In the genomic region with DNA sequence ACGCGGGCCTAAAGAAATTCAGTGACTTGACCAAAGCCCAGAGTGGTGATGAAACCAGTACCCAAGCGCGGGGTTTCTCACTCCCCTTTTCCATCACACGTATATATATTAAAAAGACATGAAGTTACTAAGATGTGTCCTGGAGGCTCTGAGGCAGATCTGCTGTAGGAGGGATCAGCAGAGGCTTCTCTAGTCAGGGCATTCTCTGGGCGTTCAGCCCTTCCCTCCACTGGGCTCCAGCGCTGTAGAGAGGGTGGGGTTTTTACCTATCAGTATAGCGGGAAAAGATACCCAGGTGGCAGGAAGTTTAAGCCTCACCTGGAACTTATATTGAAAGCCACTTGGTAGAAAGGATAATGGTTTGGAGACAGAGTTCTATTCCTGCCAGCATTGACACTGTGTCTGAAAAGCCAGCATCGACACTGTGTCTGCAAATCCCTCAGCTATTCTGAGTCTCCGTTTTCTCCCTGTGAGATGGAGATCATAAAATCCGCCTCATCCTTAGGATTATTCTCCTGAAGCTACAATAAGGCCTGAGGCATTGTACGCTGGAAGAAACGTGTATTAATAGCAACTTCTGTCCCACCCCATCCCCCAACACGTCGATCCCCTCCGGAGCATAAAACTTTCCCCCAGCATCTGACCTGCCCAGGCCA, we compare ENCODE assay signal across 8 cellular contexts. TPM values are rescaled to one million over a fixed set of nuclear protein-coding genes. Genes with fewer than 3 reads are reported as not detected.
DNase-seq lines count a peak whose midpoint lies in the region; TF ChIP-seq lines count a peak whose summit lies in the region.

No MANE protein-coding gene starts in this region.

- peaks cover 17% of the 10 kb centered on the region for H3K4me1 ChIP-seq in effector memory CD4-positive, alpha-beta T cell (ENCODE audit: control insufficient read depth, insufficient read depth, low read length, poor library complexity, severe bottlenecking)
- H3K4me1 ChIP-seq in PC-9 (replicated peaks; ENCODE audit: insufficient read depth): no peaks in the 10 kb centered on the region

- H3F3A ChIP-seq in neural cell (ENCODE audit: insufficient read depth, low read length, poor library complexity, severe bottlenecking) (no peaks in the 10 kb centered on the region), PC-9 (ENCODE audit: insufficient read depth, low read depth) (peaks cover 3% of the 10 kb centered on the region; the same call in 1 of the 2 replicates)

- no peaks in the 10 kb centered on the region for H3K9me3 ChIP-seq in effector memory CD4-positive, alpha-beta T cell (ENCODE audit: control insufficient read depth, low read length)
- no peaks in the 10 kb centered on the region for H3K9me3 ChIP-seq in neural cell (ENCODE audit: low read length)
- no peaks in the 10 kb centered on the region for H3K9me3 ChIP-seq in PC-9 (ENCODE audit: insufficient read depth, low read depth)

- no peak for TF ChIP-seq CTCF in neural cell (IDR thresholded peaks at IDR 0.05; ENCODE audit: poor library complexity, severe bottlenecking)
- TF ChIP-seq CTCF in PC-9 (conservative IDR thresholded peaks at IDR 0.05): no peak

- H3K27ac ChIP-seq in effector memory CD4-positive, alpha-beta T cell (ENCODE audit: insufficient read depth, low read length, poor library complexity, severe bottlenecking): peak overlapping the region; percentile 88
- H3K27ac ChIP-seq in neural cell (ENCODE audit: low read length) (peak overlapping the region; percentile 98), PC-9 (no peak overlapping the region)

- BruUV-seq in PC-9 (replicated peaks; lab: Mats Ljungman, UMichigan): no TSS peak

- H4K20me1 ChIP-seq in neural cell (ENCODE audit: insufficient read depth): peaks cover 2% of the 10 kb centered on the region
- H4K20me1 ChIP-seq in PC-9 (ENCODE audit: insufficient read depth): no peaks in the 10 kb centered on the region

- DNase-seq in DMS79 treated with DMSO at 0.1 percent for 48 hours (lab: John Stamatoyannopoulos, UW) (peak; percentile 36), DMS79 (lab: John Stamatoyannopoulos, UW) (no peak), NCI-H748 treated with DMSO at 0.1 percent for 48 hours (lab: John Stamatoyannopoulos, UW) (peak; percentile 33), PC-9 (no peak), SKM-1 (lab: John Stamatoyannopoulos, UW; ENCODE audit: unreplicated experiment) (no peak), GDM1 (lab: John Stamatoyannopoulos, UW) (no peak)
- DNase-seq in effector memory CD4-positive, alpha-beta T cell: no peak

- CTCF ChIA-PET in PC-9 (lab: Charles Lee): no interaction called here

- H3K79me2 ChIP-seq in neural cell (replicated peaks; ENCODE audit: insufficient read depth, low read length): peaks cover 60% of the 10 kb centered on the region
- H3K79me2 ChIP-seq in PC-9 (ENCODE audit: low read depth): no peaks in the 10 kb centered on the region

- peak overlapping the region; percentile 94 for H3K4me2 ChIP-seq in neural cell (ENCODE audit: low read length)
- H3K4me2 ChIP-seq in PC-9: no peak overlapping the region

- peak overlapping the region; percentile 2 for H2AFZ ChIP-seq in neural cell (ENCODE audit: low read depth, low read length)
- no peak overlapping the region for H2AFZ ChIP-seq in PC-9

- H3K36me3 ChIP-seq in effector memory CD4-positive, alpha-beta T cell (ENCODE audit: control insufficient read depth, insufficient read depth, low read length): peaks cover 2% of the 10 kb centered on the region
- peaks cover 6% of the 10 kb centered on the region for H3K36me3 ChIP-seq in neural cell (ENCODE audit: insufficient read depth, low read length)
- no peaks in the 10 kb centered on the region for H3K36me3 ChIP-seq in PC-9 (ENCODE audit: low read depth)

- TF ChIP-seq EP300 in neural cell (conservative IDR thresholded peaks at IDR 0.05; ENCODE audit: poor library complexity, severe bottlenecking): no peak

- H3K9me2 ChIP-seq in neural cell (ENCODE audit: insufficient read depth, low read length) (no peaks in the 10 kb centered on the region), PC-9 (ENCODE audit: insufficient read depth) (no peaks in the 10 kb centered on the region)

- H3K27me3 ChIP-seq in effector memory CD4-positive, alpha-beta T cell (replicated peaks; ENCODE audit: control insufficient read depth, insufficient read depth, low read length, poor library complexity, severe bottlenecking): no peaks in the 10 kb centered on the region
- H3K27me3 ChIP-seq in neural cell (ENCODE audit: insufficient read depth, low read depth, low read length) (no peaks in the 10 kb centered on the region), PC-9 (ENCODE audit: insufficient read depth, low read depth) (no peaks in the 10 kb centered on the region)

- TF ChIP-seq RAD21 in neural cell (conservative IDR thresholded peaks at IDR 0.05): no peak

- peak overlapping the region; percentile 66 for H3K4me3 ChIP-seq in effector memory CD4-positive, alpha-beta T cell (ENCODE audit: insufficient read depth, low read depth, low read length, poor library complexity, severe bottlenecking)
- peak overlapping the region; percentile 91 for H3K4me3 ChIP-seq in neural cell (ENCODE audit: low read length)
- no peak overlapping the region for H3K4me3 ChIP-seq in PC-9

- H3K9ac ChIP-seq in neural cell (ENCODE audit: low read length): peak overlapping the region; percentile 98

- POLR2A ChIA-PET in PC-9 (lab: Charles Lee; ENCODE audit: unreplicated experiment): interaction anchor here (0.5 kb wide), 1 partner anchor 85 kb away, joined by 5 read pairs; no protein-coding TSS in a partner anchor

- intact Hi-C loops in PC-9 (cut with micrococcal nuclease; ENCODE audit: unreplicated experiment): no loop called here

TF ChIP-seq in neural cell, 6 proteins besides CTCF, POLR2A, EP300 and RAD21:
- TF ChIP-seq POLR2AphosphoS5 (IDR thresholded peaks at IDR 0.05) (peak; percentile 30), TAF1 (IDR thresholded peaks at IDR 0.05; ENCODE audit: low read depth) (no peak)
- TF ChIP-seq, protein P1, sequence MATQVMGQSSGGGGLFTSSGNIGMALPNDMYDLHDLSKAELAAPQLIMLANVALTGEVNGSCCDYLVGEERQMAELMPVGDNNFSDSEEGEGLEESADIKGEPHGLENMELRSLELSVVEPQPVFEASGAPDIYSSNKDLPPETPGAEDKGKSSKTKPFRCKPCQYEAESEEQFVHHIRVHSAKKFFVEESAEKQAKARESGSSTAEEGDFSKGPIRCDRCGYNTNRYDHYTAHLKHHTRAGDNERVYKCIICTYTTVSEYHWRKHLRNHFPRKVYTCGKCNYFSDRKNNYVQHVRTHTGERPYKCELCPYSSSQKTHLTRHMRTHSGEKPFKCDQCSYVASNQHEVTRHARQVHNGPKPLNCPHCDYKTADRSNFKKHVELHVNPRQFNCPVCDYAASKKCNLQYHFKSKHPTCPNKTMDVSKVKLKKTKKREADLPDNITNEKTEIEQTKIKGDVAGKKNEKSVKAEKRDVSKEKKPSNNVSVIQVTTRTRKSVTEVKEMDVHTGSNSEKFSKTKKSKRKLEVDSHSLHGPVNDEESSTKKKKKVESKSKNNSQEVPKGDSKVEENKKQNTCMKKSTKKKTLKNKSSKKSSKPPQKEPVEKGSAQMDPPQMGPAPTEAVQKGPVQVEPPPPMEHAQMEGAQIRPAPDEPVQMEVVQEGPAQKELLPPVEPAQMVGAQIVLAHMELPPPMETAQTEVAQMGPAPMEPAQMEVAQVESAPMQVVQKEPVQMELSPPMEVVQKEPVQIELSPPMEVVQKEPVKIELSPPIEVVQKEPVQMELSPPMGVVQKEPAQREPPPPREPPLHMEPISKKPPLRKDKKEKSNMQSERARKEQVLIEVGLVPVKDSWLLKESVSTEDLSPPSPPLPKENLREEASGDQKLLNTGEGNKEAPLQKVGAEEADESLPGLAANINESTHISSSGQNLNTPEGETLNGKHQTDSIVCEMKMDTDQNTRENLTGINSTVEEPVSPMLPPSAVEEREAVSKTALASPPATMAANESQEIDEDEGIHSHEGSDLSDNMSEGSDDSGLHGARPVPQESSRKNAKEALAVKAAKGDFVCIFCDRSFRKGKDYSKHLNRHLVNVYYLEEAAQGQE (IDR thresholded peaks at IDR 0.05; ENCODE audit: borderline replicate concordance): peak; percentile 36

RNA-seq across cellular contexts. Expression of a gene that starts 0.8 kb away (rescaled TPM):
- 203 and 213 TPM in 2 replicates for polyA plus RNA-seq in neural cell
- polyA minus RNA-seq in neural cell: 107 and 109 TPM in 2 replicates
- total RNA-seq in PC-9 (2021): 1.3 and 2.2 TPM in 2 replicates

Comparison
In these comparisons a context has a peak if more than half of its experiments do, and no peak if none do; other contexts are left out.
1. DNase-seq: peak in DMS79 treated with DMSO at 0.1 percent for 48 hours (single experiment) and NCI-H748 treated with DMSO at 0.1 percent for 48 hours (single experiment); none in DMS79 (single experiment), effector memory CD4-positive, alpha-beta T cell (0 of 3), PC-9 (0 of 2), SKM-1 (single experiment) and GDM1 (single experiment).